In the genomic region with DNA sequence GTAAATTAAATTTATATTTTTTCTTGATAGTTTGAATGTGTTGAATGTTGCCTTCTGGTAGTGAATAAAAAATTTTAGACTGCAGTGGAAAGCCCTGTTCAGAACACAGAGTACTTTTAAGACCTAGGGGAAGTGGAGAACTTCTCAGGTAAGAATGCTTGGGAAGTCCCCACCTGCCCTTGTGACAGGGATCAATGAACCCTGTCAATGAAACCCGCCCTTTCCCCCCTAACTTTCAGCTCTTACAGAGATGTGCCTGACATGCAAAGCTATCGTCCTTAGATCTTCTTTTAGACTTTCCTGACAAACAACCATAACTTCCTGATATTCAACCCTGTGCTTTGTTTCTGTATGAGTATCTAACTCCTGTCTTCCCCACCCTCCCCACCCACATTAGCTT, we compare ENCODE assay signal across 14 cellular contexts.
A peak's percentile ranks its signal among the peaks of the same experiment; 100 is the strongest.
DNase-seq lines count a peak whose midpoint lies in the region; ATAC-seq and TF ChIP-seq lines count a peak whose summit lies in the region.
"Had no signal": no experiment of that assay in that cellular context is flagged by ENCODE, and none has a peak within 500 bp of the region (broad histone marks: within the 10 kb centered on the region; RNA-seq: fewer than 3 reads in every experiment).

No MANE protein-coding gene starts in this region.

- H3K4me1 ChIP-seq in esophagus squamous epithelium, result no peaks in the 10 kb centered on the region
- H3K4me1 ChIP-seq: A549, suprapubic skin had no signal

- H3K9me3 Mint-ChIP-seq in stimulated activated naive CD8-positive, alpha-beta T cell treated with anti-CD3 and anti-CD28 coated beads, Interleukin-15, amount 100 ng/mL, for 72 hours, result no peaks in the 10 kb centered on the region

- no peak for TF ChIP-seq CTCF in esophagus squamous epithelium (IDR thresholded peaks at IDR 0.05)

- peak; percentile 6 for DNase-seq in stimulated activated naive CD8-positive, alpha-beta T cell treated with anti-CD3 and anti-CD28 coated beads, Interleukin-15, Interleukin-2, amounts not matched to agents 100 U/mL and 50 U/mL, for 24 hours
- no peak for DNase-seq in stimulated activated naive CD8-positive, alpha-beta T cell treated with anti-CD3 and anti-CD28 coated beads, Interleukin-15, amount 100 ng/mL, for 72 hours
- DNase-seq in esophagus squamous epithelium (lab: John Stamatoyannopoulos, UW) (no peak), NCI-H2196 (lab: John Stamatoyannopoulos, UW; ENCODE audit: unreplicated experiment) (no peak), head of caudate nucleus (no peak), HCEC 1CT (no peak)
- DNase-seq: EL; NK-92 treated with Interleukin-12 subunit alpha and Interleukin-12 subunit beta, amount 100 ng/mL, for 24 hours; nucleus accumbens; T-helper 1 cell had no signal

- H3K27ac Mint-ChIP-seq in stimulated activated naive CD8-positive, alpha-beta T cell treated with anti-CD3 and anti-CD28 coated beads, Interleukin-15, amount 100 ng/mL, for 72 hours, result peak overlapping the region in 1 of 2 donors; percentile 69

- no peak overlapping the region for H3K27ac ChIP-seq in esophagus squamous epithelium
- H3K27ac ChIP-seq: A549, suprapubic skin had no signal

- peaks cover 8% of the 10 kb centered on the region for H3K27me3 Mint-ChIP-seq in stimulated activated naive CD8-positive, alpha-beta T cell treated with anti-CD3 and anti-CD28 coated beads, Interleukin-15, amount 100 ng/mL, for 72 hours

- H3K36me3 ChIP-seq in esophagus squamous epithelium, result no peaks in the 10 kb centered on the region
- H3K36me3 ChIP-seq: suprapubic skin had no signal

- no peaks in the 10 kb centered on the region for H3K27me3 ChIP-seq in esophagus squamous epithelium
- H3K27me3 ChIP-seq: suprapubic skin had no signal

- 69 to 72% methylated on average over 2 of the region's 2 CpGs for WGBS in esophagus squamous epithelium, 2 donors

- H3K4me1 Mint-ChIP-seq in stimulated activated naive CD8-positive, alpha-beta T cell treated with anti-CD3 and anti-CD28 coated beads, Interleukin-15, amount 100 ng/mL, for 72 hours, result peaks cover 8% of the 10 kb centered on the region

- peak; percentile 59 for ATAC-seq in stimulated activated naive CD8-positive, alpha-beta T cell treated with anti-CD3 and anti-CD28 coated beads, Interleukin-15, Interleukin-2, amounts not matched to agents 100 U/mL and 50 U/mL, for 24 hours
- ATAC-seq in stimulated activated naive CD8-positive, alpha-beta T cell treated with anti-CD3 and anti-CD28 coated beads, Interleukin-15, amount 100 ng/mL, for 72 hours, result no peak
- peak; percentile 98 for ATAC-seq in HG02610 (IDR thresholded peaks at IDR 0.05; ENCODE audit: unreplicated experiment)
- ATAC-seq in HG03378 (IDR thresholded peaks at IDR 0.05; ENCODE audit: unreplicated experiment), result peak; percentile 98
- ATAC-seq: A549 had no signal

- H3K4me3 ChIP-seq in esophagus squamous epithelium, result no peak overlapping the region
- H3K4me3 ChIP-seq: A549, suprapubic skin had no signal

- no peaks in the 10 kb centered on the region for H3K9me3 ChIP-seq in esophagus squamous epithelium
- H3K9me3 ChIP-seq: A549, suprapubic skin had no signal

- no peak overlapping the region for H3K4me3 Mint-ChIP-seq in stimulated activated naive CD8-positive, alpha-beta T cell treated with anti-CD3 and anti-CD28 coated beads, Interleukin-15, amount 100 ng/mL, for 72 hours

- no peak for TF ChIP-seq POLR2A in esophagus squamous epithelium (IDR thresholded peaks at IDR 0.05)

- intact Hi-C loops in esophagus squamous epithelium (cut with DNase I), result no loop called here
- intact Hi-C loops in head of caudate nucleus (cut with DNase I), result no loop called here
